Comparison of ENCODE assay signal across 18 cellular contexts in the genomic region with DNA sequence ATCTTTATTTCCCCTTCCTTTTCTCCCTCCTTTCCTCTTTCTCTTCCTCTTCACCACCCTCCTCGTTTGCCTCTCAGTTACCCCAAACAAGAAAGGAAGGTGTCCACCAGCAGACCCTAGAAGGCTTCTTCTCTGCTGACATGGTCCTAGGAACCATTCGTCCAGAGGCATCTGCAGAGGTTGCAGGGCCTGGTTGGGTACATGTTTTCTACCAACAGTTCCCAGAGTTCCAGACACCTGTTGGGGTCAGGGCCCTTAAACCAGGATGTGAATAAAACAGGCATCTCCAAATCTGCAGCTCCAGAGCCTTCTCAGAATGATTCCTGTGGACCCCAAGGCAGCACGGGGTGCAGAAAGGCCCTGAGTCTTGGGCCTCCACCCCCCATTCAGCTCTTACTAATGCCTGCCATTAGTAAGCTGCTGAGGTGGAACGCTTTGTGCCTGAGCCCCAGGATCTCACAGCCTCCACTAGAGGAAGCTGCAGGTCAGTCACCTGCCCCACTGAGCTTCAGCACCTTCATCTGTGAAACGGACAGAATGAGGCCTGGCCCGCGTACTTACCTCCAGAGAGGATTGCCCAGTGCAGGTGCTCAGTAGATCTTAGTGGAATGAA.
DNase-seq lines count a peak whose midpoint lies in the region; ATAC-seq and TF ChIP-seq lines count a peak whose summit lies in the region.
"Had no signal": no experiment of that assay in that cellular context is flagged by ENCODE, and none has a peak within 500 bp of the region (broad histone marks: within the 10 kb centered on the region; RNA-seq: fewer than 3 reads in every experiment).

No MANE protein-coding gene starts in this region.

- no peaks in the 10 kb centered on the region for H3K36me3 ChIP-seq in WERI-Rb-1
- H3K36me3 ChIP-seq: BLaER1 had no signal

- no peak overlapping the region for H3K4me3 ChIP-seq in WERI-Rb-1 (ENCODE audit: low read depth, low read length)
- H3K4me3 ChIP-seq: BLaER1, SK-N-MC had no signal

- ATAC-seq in left lobe of liver (no peak), HG02610 (IDR thresholded peaks at IDR 0.05; ENCODE audit: unreplicated experiment) (no peak)

- TF ChIP-seq CTCF in WERI-Rb-1 (IDR thresholded peaks at IDR 0.05; ENCODE audit: low read depth, low read length), result peak; percentile 53

- no peak overlapping the region for H3K27ac ChIP-seq in WERI-Rb-1
- H3K27ac ChIP-seq: BLaER1, SK-N-MC had no signal

- DNase-seq in activated CD8-positive, alpha-beta memory T cell treated with anti-CD3 and anti-CD28 coated beads for 24 hours, result peak; percentile 30
- DNase-seq in activated CD8-positive, alpha-beta memory T cell treated with anti-CD3 and anti-CD28 coated beads, Interleukin-2, amount 50 U/mL, for 48 hours, result no peak
- DNase-seq in WERI-Rb-1 (peak; percentile 25), left lobe of liver (ENCODE audit: low spot score) (peak; percentile 24), NCI-H526 treated with DMSO at 0.1 percent for 48 hours (lab: John Stamatoyannopoulos, UW) (no peak), NCI-H1417 treated with DMSO at 0.1 percent for 48 hours (lab: John Stamatoyannopoulos, UW) (no peak)
- DNase-seq: Calu3; CD4-positive, alpha-beta memory T cell; EL; KBM-7; NCI-H1694 treated with DMSO at 0.1 percent for 48 hours; NCI-H2107; NCI-H446; NCI-H748 treated with DMSO at 0.1 percent for 48 hours; SHP77 had no signal

- no peaks in the 10 kb centered on the region for H3K27me3 ChIP-seq in WERI-Rb-1 (ENCODE audit: insufficient read depth, low read depth, severe bottlenecking)
- H3K27me3 ChIP-seq: BLaER1 had no signal

- peaks cover 6% of the 10 kb centered on the region for H3K9me3 ChIP-seq in WERI-Rb-1 (ENCODE audit: severe bottlenecking)

Comparison
In these comparisons a context has a peak if more than half of its experiments do, and no peak if none do; other contexts are left out.
1. DNase-seq: peak in activated CD8-positive, alpha-beta memory T cell treated with anti-CD3 and anti-CD28 coated beads for 24 hours (single experiment), WERI-Rb-1 (single experiment) and left lobe of liver (single experiment); none in activated CD8-positive, alpha-beta memory T cell treated with anti-CD3 and anti-CD28 coated beads, Interleukin-2, amount 50 U/mL, for 48 hours (single experiment), NCI-H526 treated with DMSO at 0.1 percent for 48 hours (single experiment) and NCI-H1417 treated with DMSO at 0.1 percent for 48 hours (single experiment).